ENCODE assay signal across 9 cellular contexts in genomic region chr1:30232288-30232899, GRCh38.
DNase-seq lines count a peak whose midpoint lies in the region; ATAC-seq and TF ChIP-seq lines count a peak whose summit lies in the region.
"Had no signal": no experiment of that assay in that cellular context is flagged by ENCODE, and none has a peak within 500 bp of the region (broad histone marks: within the 10 kb centered on the region; RNA-seq: fewer than 3 reads in every experiment).

No MANE protein-coding gene starts in this region.

- H3K27ac ChIP-seq in GM23338 (ENCODE audit: low read depth), result no peak overlapping the region
- H3K27ac ChIP-seq in left lung, result no peak overlapping the region
- H3K27ac ChIP-seq: HL-60 had no signal

- no peaks in the 10 kb centered on the region for H4K20me1 ChIP-seq in GM23338 (replicated peaks; ENCODE audit: insufficient read depth)

- H3K27me3 Mint-ChIP-seq in GM23338 (ENCODE audit: insufficient read depth, low read depth, poor library complexity), result peaks cover 2% of the 10 kb centered on the region
- peaks cover 2% of the 10 kb centered on the region for H3K27me3 Mint-ChIP-seq in activated CD8-positive, alpha-beta T cell treated with anti-CD3 and anti-CD28 coated beads for 36 hours

- TF ChIP-seq CTCF in GM23338 (conservative IDR thresholded peaks at IDR 0.05; ENCODE audit: low read depth in 2 of 2), result peak; percentile 75 to 85
- peak; percentile 83 for TF ChIP-seq CTCF in activated CD8-positive, alpha-beta T cell treated with anti-CD3 and anti-CD28 coated beads for 36 hours (IDR thresholded peaks at IDR 0.05)
- TF ChIP-seq CTCF in left lung (IDR thresholded peaks at IDR 0.05), result peak; percentile 40 to 49

- no peaks in the 10 kb centered on the region for H3K36me3 Mint-ChIP-seq in GM23338 (ENCODE audit: low read depth)
- no peaks in the 10 kb centered on the region for H3K36me3 Mint-ChIP-seq in activated CD8-positive, alpha-beta T cell treated with anti-CD3 and anti-CD28 coated beads for 36 hours (ENCODE audit: low read depth)

- intact Hi-C loops in activated CD8-positive, alpha-beta T cell treated with anti-CD3 and anti-CD28 coated beads for 36 hours (cut with micrococcal nuclease), result no loop called here
- intact Hi-C loops in left lung (cut with DNase I), result no loop called here

- H3K4me3 Mint-ChIP-seq in GM23338, result no peak overlapping the region
- H3K4me3 Mint-ChIP-seq in activated CD8-positive, alpha-beta T cell treated with anti-CD3 and anti-CD28 coated beads for 36 hours, result no peak overlapping the region

- DNase-seq in DMS153 treated with DMSO at 0.1 percent for 48 hours (lab: John Stamatoyannopoulos, UW; ENCODE audit: unreplicated experiment), result peak; percentile 17
- no peak for DNase-seq in DMS153 (lab: John Stamatoyannopoulos, UW)
- DNase-seq in GM23338 (ENCODE audit: low spot score), result peak; percentile 71
- DNase-seq in activated CD8-positive, alpha-beta T cell treated with anti-CD3 and anti-CD28 coated beads for 36 hours, result peak; percentile 35
- DNase-seq in left lung, result no peak
- DNase-seq in GDM1 (lab: John Stamatoyannopoulos, UW), result no peak

- H3F3A ChIP-seq in GM23338 (replicated peaks; ENCODE audit: low read depth), result no peaks in the 10 kb centered on the region

- H3K9me3 Mint-ChIP-seq in GM23338, result 0 out of 3 replicates have a peak, but pooled peaks cover 3% of the 10 kb centered on the region
- no peaks in the 10 kb centered on the region for H3K9me3 Mint-ChIP-seq in activated CD8-positive, alpha-beta T cell treated with anti-CD3 and anti-CD28 coated beads for 36 hours

- POLR2A ChIA-PET in activated CD8-positive, alpha-beta T cell treated with anti-CD3 and anti-CD28 coated beads for 36 hours (lab: Charles Lee), result no interaction called here

- H3K9me2 ChIP-seq in GM23338 (ENCODE audit: insufficient read depth), result no peaks in the 10 kb centered on the region

- no peaks in the 10 kb centered on the region for H3K27me3 ChIP-seq in GM23338 (ENCODE audit: insufficient read depth)
- peaks cover 0 to 16% of the 10 kb centered on the region in 2 donors for H3K27me3 ChIP-seq in left lung

- no peaks in the 10 kb centered on the region for H3K79me2 ChIP-seq in GM23338 (replicated peaks; ENCODE audit: insufficient read depth)

- H3K4me1 Mint-ChIP-seq in GM23338, result no peaks in the 10 kb centered on the region
- no peaks in the 10 kb centered on the region for H3K4me1 Mint-ChIP-seq in activated CD8-positive, alpha-beta T cell treated with anti-CD3 and anti-CD28 coated beads for 36 hours (ENCODE audit: low read depth)

- H3K27ac Mint-ChIP-seq in GM23338, result no peak overlapping the region
- H3K27ac Mint-ChIP-seq in activated CD8-positive, alpha-beta T cell treated with anti-CD3 and anti-CD28 coated beads for 36 hours, result no peak overlapping the region

- H3K4me1 ChIP-seq in GM23338 (ENCODE audit: insufficient read depth) (no peaks in the 10 kb centered on the region), left lung (no peaks in the 10 kb centered on the region)

- H2AFZ ChIP-seq in GM23338, result no peak overlapping the region

- H3K36me3 ChIP-seq in GM23338 (ENCODE audit: insufficient read depth) (no peaks in the 10 kb centered on the region), left lung (no peaks in the 10 kb centered on the region)

- no peak overlapping the region for H3K4me3 ChIP-seq in GM23338
- H3K4me3 ChIP-seq in left lung, result no peak overlapping the region

- ATAC-seq in GM23338 (peak; percentile 76), left lung (peak; percentile 85), GM21390 (IDR thresholded peaks at IDR 0.05; ENCODE audit: unreplicated experiment) (no peak), GM19467 (IDR thresholded peaks at IDR 0.05; ENCODE audit: unreplicated experiment) (no peak)
- no peak for ATAC-seq in activated CD8-positive, alpha-beta T cell treated with anti-CD3 and anti-CD28 coated beads for 36 hours

- no peaks in the 10 kb centered on the region for H3K9me3 ChIP-seq in left lung

- CTCF ChIA-PET in activated CD8-positive, alpha-beta T cell treated with anti-CD3 and anti-CD28 coated beads for 36 hours (lab: Charles Lee), result interaction anchor here (0.6 to 1.8 kb wide), 9 partner anchors 9 to 406 kb away, joined by 3 to 7 read pairs (median 4); no protein-coding TSS in a partner anchor

- no peak overlapping the region for H3K4me2 ChIP-seq in GM23338

TF ChIP-seq in GM23338, 12 proteins besides CTCF, POLR2A, EP300 and RAD21:
- TF ChIP-seq EZH2 (IDR thresholded peaks at IDR 0.05; ENCODE audit: low read depth, unreplicated experiment), result no peak
- no peak for TF ChIP-seq ZNF114 (CRISPR knock-in tag; IDR thresholded peaks at IDR 0.05)
- no peak for TF ChIP-seq ZNF331 (CRISPR knock-in tag; IDR thresholded peaks at IDR 0.05; ENCODE audit: low read depth)
TF ChIP-seq in GM23338: peak in this region for 0.

Comparison
In these comparisons a context has a peak if more than half of its experiments do, and no peak if none do; other contexts are left out.
1. DNase-seq: peak in DMS153 treated with DMSO at 0.1 percent for 48 hours (single experiment), GM23338 (single experiment) and activated CD8-positive, alpha-beta T cell treated with anti-CD3 and anti-CD28 coated beads for 36 hours (single experiment); none in DMS153 (single experiment), left lung (0 of 2) and GDM1 (single experiment).
2. ATAC-seq: peak in GM23338 (single experiment) and left lung (single experiment); none in activated CD8-positive, alpha-beta T cell treated with anti-CD3 and anti-CD28 coated beads for 36 hours (single experiment), GM21390 (single experiment) and GM19467 (single experiment).
3. Peak in every context shown above with its lines, with median percentiles within 50 percentile points of each other: CTCF ChIP-seq.